ENCODE assay signal across 21 cellular contexts in the genomic region with DNA sequence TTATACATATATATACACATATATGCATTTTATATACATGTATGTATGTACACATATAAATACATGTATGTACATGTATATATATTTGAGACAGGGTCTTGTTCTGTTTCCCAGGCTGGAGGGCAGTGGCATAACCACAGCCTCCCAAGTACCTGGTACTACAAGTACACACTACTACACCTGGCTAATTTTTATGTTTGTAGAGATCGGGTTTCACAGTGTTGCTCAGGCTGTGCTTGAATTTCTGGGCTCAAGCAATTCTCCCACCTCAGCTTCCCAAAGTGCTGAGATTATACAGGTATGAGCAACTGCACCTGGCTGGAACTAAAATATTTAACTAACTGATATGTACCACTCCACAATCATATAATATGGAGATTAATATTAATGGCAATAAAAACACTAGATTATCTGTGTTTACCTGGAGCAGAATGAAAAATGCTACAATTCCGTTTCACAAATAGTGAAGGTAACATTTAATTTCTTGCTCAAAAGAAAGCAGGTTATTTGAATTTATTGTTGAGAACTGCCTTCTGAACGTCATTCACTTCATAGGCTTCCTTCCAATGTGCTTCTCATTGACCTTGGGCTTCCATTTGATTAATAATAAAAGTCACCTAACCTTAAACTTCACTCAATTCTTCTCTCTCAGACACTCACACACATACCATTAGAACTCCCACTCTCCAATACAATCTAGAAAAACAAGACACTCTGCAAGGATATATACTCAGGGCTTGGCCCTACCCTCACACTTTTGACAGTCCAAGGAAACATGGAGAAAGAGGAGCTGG. TPM values are rescaled to one million over a fixed set of nuclear protein-coding genes. Genes with fewer than 3 reads are reported as not detected.
A peak's percentile ranks its signal among the peaks of the same experiment; 100 is the strongest.
DNase-seq lines count a peak whose midpoint lies in the region; ATAC-seq, FAIRE-seq and TF ChIP-seq lines count a peak whose summit lies in the region.
"Had no signal": no experiment of that assay in that cellular context is flagged by ENCODE, and none has a peak within 500 bp of the region (broad histone marks: within the 10 kb centered on the region; RNA-seq: fewer than 3 reads in every experiment).

No MANE protein-coding gene starts in this region.

- no peaks in the 10 kb centered on the region for H4K20me1 ChIP-seq in smooth muscle cell (ENCODE audit: low read depth)

- 8 to 14% methylated on average over 3 of the region's 3 CpGs for WGBS in pancreas, 2 donors
- 79% methylated on average over 3 of the region's 3 CpGs for WGBS in smooth muscle cell (ENCODE audit: low lambda C conversion rate)

- H3K79me2 ChIP-seq in smooth muscle cell (ENCODE audit: low read depth) = no peaks in the 10 kb centered on the region

- FAIRE-seq in pancreas (lab: Jason Lieb, UNC) = no peak
- FAIRE-seq: HepG2 had no signal

- no peak overlapping the region for H2AFZ ChIP-seq in smooth muscle cell (ENCODE audit: low read depth)

- H3K4me3 ChIP-seq in pancreas (no peak overlapping the region), smooth muscle cell (no peak overlapping the region)
- H3K4me3 ChIP-seq: left ventricle myocardium inferior, thyroid gland had no signal

- DNase-seq in NCI-H1105 treated with DMSO at 0.1 percent for 48 hours (lab: John Stamatoyannopoulos, UW) = peak; percentile 89
- peak; percentile 88 for DNase-seq in NCI-H2029 treated with DMSO at 0.1 percent for 48 hours (lab: John Stamatoyannopoulos, UW)
- DNase-seq in NCI-H69 (lab: John Stamatoyannopoulos, UW) = peak; percentile 77
- DNase-seq in pancreas = peak in 1 of 6 donors; percentile 16
- no peak for DNase-seq in smooth muscle cell (lab: John Stamatoyannopoulos, UW; ENCODE audit: unreplicated experiment)
- DNase-seq in activated effector memory CD4-positive, alpha-beta T cell treated with Interleukin-2 at 50 U/mL for 16 hours = no peak
- DNase-seq: activated CD4-positive, alpha-beta T cell treated with anti-CD3 and anti-CD28 coated beads, Interleukin-2, amount 50 U/mL, for 4 hours; activated CD8-positive, alpha-beta memory T cell treated with anti-CD3 and anti-CD28 coated beads, Interleukin-2, amount 50 U/mL, for 48 hours; CD4-positive, CD25-positive, alpha-beta regulatory T cell; effector CD8-positive, alpha-beta T cell; erythroblast; foreskin fibroblast; left ventricle myocardium inferior; naive thymus-derived CD4-positive, alpha-beta T cell; stimulated activated CD4-positive, alpha-beta T cell treated with anti-CD3 and anti-CD28 coated beads, Interleukin-4, amount 100 ng/mL, for 24 hours; stimulated activated naive CD8-positive, alpha-beta T cell treated with anti-CD3 and anti-CD28 coated beads, Interleukin-15, Interleukin-2, amounts not matched to agents 100 U/mL and 50 U/mL, for 24 hours; thyroid gland had no signal

- H3K27me3 ChIP-seq in pancreas (no peaks in the 10 kb centered on the region), smooth muscle cell (ENCODE audit: low read depth) (no peaks in the 10 kb centered on the region)
- H3K27me3 ChIP-seq: thyroid gland had no signal

- no peaks in the 10 kb centered on the region for H3F3A ChIP-seq in smooth muscle cell (ENCODE audit: low read depth)

- no peaks in the 10 kb centered on the region for H3K36me3 ChIP-seq in pancreas
- no peaks in the 10 kb centered on the region for H3K36me3 ChIP-seq in smooth muscle cell (ENCODE audit: low read depth)
- H3K36me3 ChIP-seq: left ventricle myocardium inferior, thyroid gland had no signal

- TF ChIP-seq CTCF in pancreas (IDR thresholded peaks at IDR 0.05) (no peak), smooth muscle cell (IDR thresholded peaks at IDR 0.05; ENCODE audit: borderline replicate concordance, insufficient read depth, poor library complexity, severe bottlenecking) (no peak)

- H3K4me1 ChIP-seq in pancreas = peaks cover under 1 to 10% (median 7%) of the 10 kb centered on the region in 3 donors
- no peaks in the 10 kb centered on the region for H3K4me1 ChIP-seq in smooth muscle cell (ENCODE audit: low read depth)
- H3K4me1 ChIP-seq: left ventricle myocardium inferior, thyroid gland had no signal

- peak; percentile 80 to 88 (median 85) for ATAC-seq in pancreas
- ATAC-seq in GM21528 (IDR thresholded peaks at IDR 0.05; ENCODE audit: low FRiP score, unreplicated experiment) = no peak
- ATAC-seq: HepG2; naive thymus-derived CD4-positive, alpha-beta T cell; stimulated activated naive CD8-positive, alpha-beta T cell treated with anti-CD3 and anti-CD28 coated beads, Interleukin-15, Interleukin-2, amounts not matched to agents 100 U/mL and 50 U/mL, for 24 hours had no signal

- H3K27ac ChIP-seq in pancreas (peak overlapping the region in 1 of 4 donors; percentile 11), smooth muscle cell (ENCODE audit: low read depth) (no peak overlapping the region)
- H3K27ac ChIP-seq: left ventricle myocardium inferior, thyroid gland had no signal

- no peak overlapping the region for H3K4me2 ChIP-seq in smooth muscle cell

- intact Hi-C loops in pancreas (cut with DNase I) = no loop called here

- no peak overlapping the region for H3K9ac ChIP-seq in smooth muscle cell (ENCODE audit: low read depth)

- no peaks in the 10 kb centered on the region for H3K9me3 ChIP-seq in pancreas
- no peaks in the 10 kb centered on the region for H3K9me3 ChIP-seq in smooth muscle cell (replicated peaks; ENCODE audit: low read depth)
- H3K9me3 ChIP-seq: left ventricle myocardium inferior, thyroid gland had no signal

RNA-seq across cellular contexts. Expression of a gene that starts 57.0 kb away (rescaled TPM):
- 1 to 10 TPM; 4.1 to 7.7 (median 6.2) TPM for total RNA-seq in pancreas
- 1 to 10 TPM; 3.2 to 4.4 TPM for polyA plus RNA-seq in pancreas
- 0.45 and 2.7 TPM in 2 replicates for total RNA-seq in smooth muscle cell
- 0.28 and 0.37 TPM in 2 replicates for polyA plus RNA-seq in smooth muscle cell
- total RNA-seq: HepG2, LHCN-M2, osteoblast had no signal
- polyA plus RNA-seq: CD4-positive, CD25-positive, alpha-beta regulatory T cell had no signal

Comparison
In these comparisons a context has a peak if more than half of its experiments do, and no peak if none do; other contexts are left out.
1. DNase-seq: peak in NCI-H1105 treated with DMSO at 0.1 percent for 48 hours (single experiment), NCI-H2029 treated with DMSO at 0.1 percent for 48 hours (single experiment) and NCI-H69 (single experiment); none in smooth muscle cell (single experiment) and activated effector memory CD4-positive, alpha-beta T cell treated with Interleukin-2 at 50 U/mL for 16 hours (single experiment).